ENCODE assay signal across 9 cellular contexts in the genomic region with DNA sequence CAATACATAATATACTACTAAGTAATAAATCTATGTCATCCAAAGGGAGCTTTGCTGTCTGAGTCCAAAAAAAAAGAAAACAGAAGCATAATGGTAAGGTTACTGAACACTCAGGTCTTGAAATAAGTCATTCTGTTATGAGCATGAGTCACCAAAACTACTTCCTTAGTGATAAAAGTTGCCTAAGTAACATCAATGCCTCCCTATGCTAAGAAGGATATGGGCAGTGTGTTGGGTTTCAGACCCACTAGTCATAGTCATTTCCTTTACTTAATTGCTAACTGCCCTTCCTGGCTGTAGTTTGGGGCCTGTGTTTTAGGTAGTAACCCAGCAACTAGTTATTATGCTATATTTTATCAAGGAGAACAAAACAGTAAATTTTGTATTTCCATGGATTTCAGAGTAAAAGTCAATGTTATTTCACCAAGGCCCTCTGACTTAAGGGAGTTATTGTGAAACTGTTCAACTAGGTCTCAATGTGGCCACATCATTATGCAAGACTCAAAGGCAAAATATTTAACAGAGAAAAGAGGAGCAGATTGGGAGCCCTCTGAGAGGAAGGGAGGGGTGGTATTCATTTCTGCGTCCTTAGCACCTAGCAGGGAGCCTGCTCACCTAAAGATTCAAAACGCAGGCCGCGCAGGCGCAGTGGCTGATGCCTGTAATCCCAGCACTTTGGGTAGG. TPM values are rescaled to one million over a fixed set of nuclear protein-coding genes. Genes with fewer than 3 reads are reported as not detected.
DNase-seq lines count a peak whose midpoint lies in the region; ATAC-seq and TF ChIP-seq lines count a peak whose summit lies in the region.
"Had no signal": no experiment of that assay in that cellular context is flagged by ENCODE, and none has a peak within 500 bp of the region (broad histone marks: within the 10 kb centered on the region; RNA-seq: fewer than 3 reads in every experiment).

No MANE protein-coding gene starts in this region.

- H3K27me3 ChIP-seq in right lobe of liver, result no peaks in the 10 kb centered on the region

- no peak overlapping the region for H3K4me3 ChIP-seq in right lobe of liver

- peak overlapping the region in 2 of 3 donors; percentile 25 to 69 for H3K27ac ChIP-seq in right lobe of liver
- H3K27ac ChIP-seq: C4-2B had no signal

- H3K9me3 ChIP-seq in right lobe of liver, result no peaks in the 10 kb centered on the region

- WGBS in right lobe of liver (ENCODE audit: insufficient coverage, low coverage, low lambda C conversion rate, missing lambda C conversion rate), result no CpG with 5 or more reads among the region's 5 CpGs

- peak; percentile 100 for ATAC-seq in HG02610 (IDR thresholded peaks at IDR 0.05; ENCODE audit: unreplicated experiment)
- ATAC-seq in right lobe of liver, result peak; percentile 74 to 90 (median 82)

- TF ChIP-seq CTCF in brain (conservative IDR thresholded peaks at IDR 0.05) (no peak), right lobe of liver (IDR thresholded peaks at IDR 0.05) (no peak), nephron progenitor cell (IDR thresholded peaks at IDR 0.05) (no peak)

- TF ChIP-seq POLR2A in right lobe of liver (IDR thresholded peaks at IDR 0.05), result no peak

- H3K9me3 Mint-ChIP-seq in activated CD4-positive, alpha-beta T cell treated with anti-CD3 and anti-CD28 coated beads, Interleukin-2, amount 10 ng/mL, durations not matched to agents 24 days and 14 days, result peaks cover 5% of the 10 kb centered on the region
- H3K9me3 Mint-ChIP-seq in brain, result no peaks in the 10 kb centered on the region
- no peaks in the 10 kb centered on the region for H3K9me3 Mint-ChIP-seq in nephron progenitor cell

- peaks cover 19% of the 10 kb centered on the region for H3K36me3 Mint-ChIP-seq in activated CD4-positive, alpha-beta T cell treated with anti-CD3 and anti-CD28 coated beads, Interleukin-2, amount 10 ng/mL, durations not matched to agents 24 days and 14 days (ENCODE audit: low read depth)
- no peaks in the 10 kb centered on the region for H3K36me3 Mint-ChIP-seq in brain
- no peaks in the 10 kb centered on the region for H3K36me3 Mint-ChIP-seq in nephron progenitor cell (ENCODE audit: low read depth)

- no peaks in the 10 kb centered on the region for H3K36me3 ChIP-seq in right lobe of liver

- no peaks in the 10 kb centered on the region for H3K27me3 Mint-ChIP-seq in activated CD4-positive, alpha-beta T cell treated with anti-CD3 and anti-CD28 coated beads, Interleukin-2, amount 10 ng/mL, durations not matched to agents 24 days and 14 days
- peaks cover 3% of the 10 kb centered on the region for H3K27me3 Mint-ChIP-seq in brain
- peaks cover 2% of the 10 kb centered on the region for H3K27me3 Mint-ChIP-seq in nephron progenitor cell (ENCODE audit: low read depth, poor library complexity)

- peak overlapping the region; percentile 8 for H3K4me3 Mint-ChIP-seq in activated CD4-positive, alpha-beta T cell treated with anti-CD3 and anti-CD28 coated beads, Interleukin-2, amount 10 ng/mL, durations not matched to agents 24 days and 14 days
- H3K4me3 Mint-ChIP-seq in brain, result no peak overlapping the region
- no peak overlapping the region for H3K4me3 Mint-ChIP-seq in nephron progenitor cell

- H3K4me1 ChIP-seq in right lobe of liver, result no peaks in the 10 kb centered on the region

- peaks cover 32% of the 10 kb centered on the region for H3K4me1 Mint-ChIP-seq in activated CD4-positive, alpha-beta T cell treated with anti-CD3 and anti-CD28 coated beads, Interleukin-2, amount 10 ng/mL, durations not matched to agents 24 days and 14 days
- H3K4me1 Mint-ChIP-seq in brain, result peaks cover 37% of the 10 kb centered on the region
- H3K4me1 Mint-ChIP-seq in nephron progenitor cell, result peaks cover 33% of the 10 kb centered on the region

- peak overlapping the region; percentile 88 for H3K27ac Mint-ChIP-seq in activated CD4-positive, alpha-beta T cell treated with anti-CD3 and anti-CD28 coated beads, Interleukin-2, amount 10 ng/mL, durations not matched to agents 24 days and 14 days
- H3K27ac Mint-ChIP-seq in brain (peak overlapping the region in 4 of 5 experiments; percentile 26 to 90 (median 55)), nephron progenitor cell (no peak overlapping the region)

- intact Hi-C loops in activated CD4-positive, alpha-beta T cell treated with anti-CD3 and anti-CD28 coated beads, Interleukin-2, amount 10 ng/mL, durations not matched to agents 24 days and 14 days (cut with micrococcal nuclease), result loop anchor here (1.0 kb wide), 6 partner anchors 10 to 214 kb away; partner anchors contain the start of gene TRDMT1
- intact Hi-C loops in right lobe of liver (cut with DNase I), result no loop called here

- DNase-seq in activated CD4-positive, alpha-beta T cell treated with anti-CD3 and anti-CD28 coated beads, Interleukin-2, amount 10 ng/mL, durations not matched to agents 24 days and 14 days, result peak; percentile 86
- no peak for DNase-seq in activated CD4-positive, alpha-beta T cell treated with anti-CD3 and anti-CD28 coated beads, Interleukin-2, amount 50 U/mL, for 1 hour
- DNase-seq in NCI-H460 (ENCODE audit: extremely low read depth, low read depth), result peak; percentile 55
- DNase-seq in right lobe of liver, result no peak
- DNase-seq in NCI-H2029 (lab: John Stamatoyannopoulos, UW), result no peak
- no peak for DNase-seq in nephron progenitor cell

RNA-seq across cellular contexts. Expression of gene VIM, which starts 11.7 kb away (rescaled TPM):
- 178 and 182 TPM in 2 replicates for total RNA-seq in activated CD4-positive, alpha-beta T cell treated with anti-CD3 and anti-CD28 coated beads, Interleukin-2, amount 10 ng/mL, durations not matched to agents 24 days and 14 days
- total RNA-seq in NCI-H460 (2014; rRNA removed; shearing (Covaris generic)), result 1,621 and 1,743 TPM in 2 replicates
- polyA plus RNA-seq in NCI-H460 (2014; cell fraction: nucleus; rRNA removed), result 1,624 and 3,069 TPM in 2 replicates
- polyA plus RNA-seq in brain (ENCODE audit: insufficient read depth, low read depth, low replicate concordance), result 290 TPM
- total RNA-seq in right lobe of liver, result 100 to 1,000 TPM in 3 of 6 experiments, 10 to 100 TPM in 3; 39.3 to 160 (median 97.4) TPM

RNA-seq across cellular contexts. Expression of gene TRDMT1, which starts 14.9 kb away (rescaled TPM):
- 3.9 and 5.6 TPM in 2 replicates for total RNA-seq in activated CD4-positive, alpha-beta T cell treated with anti-CD3 and anti-CD28 coated beads, Interleukin-2, amount 10 ng/mL, durations not matched to agents 24 days and 14 days
- total RNA-seq in NCI-H460 (2014; rRNA removed; shearing (Covaris generic)), result 5.2 and 6.8 TPM in 2 replicates
- 3.8 and 11.5 TPM in 2 replicates for polyA plus RNA-seq in NCI-H460 (2014; cell fraction: nucleus; rRNA removed)
- 3.0 TPM for polyA plus RNA-seq in brain (ENCODE audit: insufficient read depth, low read depth, low replicate concordance)
- total RNA-seq in right lobe of liver, result 1 to 10 TPM in 5 of 6 experiments, under 1 TPM in 1; 0.79 to 2.9 (median 1.6) TPM

Comparison
In these comparisons a context has a peak if more than half of its experiments do, and no peak if none do; other contexts are left out.
1. DNase-seq: peak in activated CD4-positive, alpha-beta T cell treated with anti-CD3 and anti-CD28 coated beads, Interleukin-2, amount 10 ng/mL, durations not matched to agents 24 days and 14 days (single experiment) and NCI-H460 (single experiment); none in activated CD4-positive, alpha-beta T cell treated with anti-CD3 and anti-CD28 coated beads, Interleukin-2, amount 50 U/mL, for 1 hour (single experiment), right lobe of liver (0 of 3), NCI-H2029 (single experiment) and nephron progenitor cell (single experiment).